In the genomic region with DNA sequence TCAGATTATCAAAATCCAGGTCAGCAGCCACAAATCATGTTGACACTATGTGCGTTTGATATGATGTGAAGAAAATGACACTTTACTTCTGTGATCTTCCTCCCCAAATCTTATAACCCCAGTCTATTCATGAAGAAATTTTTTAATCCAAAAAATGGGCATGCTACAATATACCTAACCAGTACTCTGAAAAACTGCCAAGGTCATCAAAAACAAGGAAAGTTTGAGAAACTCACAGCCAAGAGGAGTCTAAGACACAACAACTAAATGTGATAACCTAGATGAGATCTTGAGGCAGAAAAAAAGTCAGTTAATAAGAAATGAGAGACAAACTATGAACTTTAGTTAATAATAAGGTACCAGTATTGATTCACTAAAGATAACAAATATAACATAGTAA, we compare ENCODE assay signal across 33 cellular contexts.
"Had no signal": no experiment of that assay in that cellular context is flagged by ENCODE, and none has a peak within 500 bp of the region (broad histone marks: within the 10 kb centered on the region; RNA-seq: fewer than 3 reads in every experiment).

No MANE protein-coding gene starts in this region.

- ATAC-seq: activated CD8-positive, alpha-beta T cell treated with anti-CD3 and anti-CD28 coated beads for 36 hours; activated naive CD4-positive, alpha-beta T cell treated with anti-CD3 and anti-CD28 coated beads, Interleukin-2, amount 50 U/mL, for 72 hours; activated T-cell treated with anti-CD3 and anti-CD28 coated beads, Interleukin-2, amount 50 U/mL, for 4 hours; activated T-cell treated with anti-CD3 and anti-CD28 coated beads, Interleukin-2, amount 50 U/mL, for 72 hours; activated T-helper 17 cell treated with anti-CD3 and anti-CD28 coated beads, Interleukin-2, amount 50 U/mL, for 72 hours; body of pancreas had no signal

- H3K9me3 ChIP-seq: adrenal gland, body of pancreas, breast epithelium had no signal

- H3K27me3 ChIP-seq: adrenal gland, body of pancreas, brain microvascular endothelial cell, breast epithelium had no signal

- H3K4me1 ChIP-seq: adrenal gland, body of pancreas, breast epithelium had no signal

- H3K36me3 ChIP-seq: adrenal gland, brain microvascular endothelial cell, breast epithelium had no signal

- DNase-seq: activated B cell treated with CpG ODN at 0.5 μM for 24 hours; activated CD4-positive, alpha-beta memory T cell treated with anti-CD3 and anti-CD28 coated beads for 36 hours; activated CD4-positive, alpha-beta T cell treated with anti-CD3 and anti-CD28 coated beads for 4 hours; activated CD4-positive, alpha-beta T cell treated with anti-CD3 and anti-CD28 coated beads, Interleukin-2, amount 10 ng/mL, durations not matched to agents 24 days and 14 days; activated CD4-positive, alpha-beta T cell treated with anti-CD3 and anti-CD28 coated beads, Interleukin-2, amount 50 U/mL, for 1 hour; activated CD4-positive, alpha-beta T cell treated with anti-CD3 and anti-CD28 coated beads, Interleukin-2, amount 50 U/mL, for 4 hours; activated CD4-positive, CD25-positive, alpha-beta regulatory T cell treated with anti-CD3 and anti-CD28 coated beads, Interleukin-2, amount 50 U/mL, for 72 hours; activated CD8-positive, alpha-beta memory T cell treated with anti-CD3 and anti-CD28 coated beads, Interleukin-2, amount 50 U/mL, for 4 hours; activated CD8-positive, alpha-beta T cell treated with anti-CD3 and anti-CD28 coated beads for 36 hours; activated effector memory CD4-positive, alpha-beta T cell treated with anti-CD3 and anti-CD28 coated beads, Interleukin-2, amount 50 U/mL, for 16 hours; activated gamma-delta T cell treated with Interleukin-2 at 50 U/mL for 16 hours; activated naive CD4-positive, alpha-beta T cell; activated naive CD4-positive, alpha-beta T cell treated with anti-CD3 and anti-CD28 coated beads for 36 hours; activated naive CD4-positive, alpha-beta T cell treated with anti-CD3 and anti-CD28 coated beads, Interleukin-2, amount 50 U/mL, for 16 hours; activated naive CD8-positive, alpha-beta T cell treated with anti-CD3 and anti-CD28 coated beads for 36 hours; activated T-cell treated with anti-CD3 and anti-CD28 coated beads for 4 hours; activated T-cell treated with anti-CD3 and anti-CD28 coated beads, Interleukin-2, amount 50 U/mL, for 1 hour; activated T-cell treated with anti-CD3 and anti-CD28 coated beads, Interleukin-2, amount 50 U/mL, for 4 hours; activated T-cell treated with anti-CD3 and anti-CD28 coated beads, Interleukin-2, amount 50 U/mL, for 72 hours; adrenal gland; amniotic stem cell; aorta; body of pancreas; brain microvascular endothelial cell; central memory CD4-positive, alpha-beta T cell; T-helper 2 cell; T-helper 9 cell had no signal

- H3K27ac ChIP-seq: adrenal gland, body of pancreas, brain microvascular endothelial cell, breast epithelium, VCaP had no signal

- H3K4me3 ChIP-seq: adrenal gland, body of pancreas, breast epithelium had no signal

- FAIRE-seq: astrocyte, TTC549 had no signal
